ENCODE assay signal across 11 cellular contexts in genomic region chr16:75761111-75761510, GRCh38. TPM values are rescaled to one million over a fixed set of nuclear protein-coding genes. Genes with fewer than 3 reads are reported as not detected.
DNase-seq lines count a peak whose midpoint lies in the region; ATAC-seq and FAIRE-seq lines count a peak whose summit lies in the region.
"Had no signal": no experiment of that assay in that cellular context is flagged by ENCODE, and none has a peak within 500 bp of the region (broad histone marks: within the 10 kb centered on the region; RNA-seq: fewer than 3 reads in every experiment).

No MANE protein-coding gene starts in this region.

- peak overlapping the region; percentile 74 for H3K4me3 ChIP-seq in CD4-positive, CD25-positive, alpha-beta regulatory T cell (ENCODE audit: low read depth, low read length)
- H3K4me3 ChIP-seq: esophagus muscularis mucosa had no signal

- ATAC-seq in CD4-positive, CD25-positive, alpha-beta regulatory T cell (ENCODE audit: low read depth in 2 of 2) = no peak
- peak; percentile 9 for ATAC-seq in HG02943 (IDR thresholded peaks at IDR 0.05; ENCODE audit: low read depth, unreplicated experiment)

- peak overlapping the region; percentile 39 to 88 (median 77) for H3K27ac Mint-ChIP-seq in CD4-positive, CD25-positive, alpha-beta regulatory T cell

- peak in 2 of 3 donors; percentile 3 to 11 for DNase-seq in CD4-positive, CD25-positive, alpha-beta regulatory T cell
- DNase-seq in GM19239 (ENCODE audit: insufficient read length, low spot score) (no peak), SK-N-DZ (ENCODE audit: low spot score) (peak; percentile 31), NCI-H2227 treated with DMSO at 0.1 percent for 48 hours (lab: John Stamatoyannopoulos, UW) (no peak), RCC 7860 (ENCODE audit: low spot score) (no peak), activated gamma-delta T cell treated with Interleukin-2 at 50 U/mL for 16 hours (no peak)
- no peak for DNase-seq in activated CD4-positive, alpha-beta T cell treated with anti-CD3 and anti-CD28 coated beads, Interleukin-2, amount 50 U/mL, for 1 hour
- DNase-seq: NCI-H1694 treated with DMSO at 0.1 percent for 48 hours had no signal

- H3K36me3 ChIP-seq in CD4-positive, CD25-positive, alpha-beta regulatory T cell (ENCODE audit: control insufficient read depth, insufficient read depth, low read length) = no peaks in the 10 kb centered on the region
- H3K36me3 ChIP-seq: esophagus muscularis mucosa had no signal

- no peaks in the 10 kb centered on the region for H3K36me3 Mint-ChIP-seq in CD4-positive, CD25-positive, alpha-beta regulatory T cell

- H3K27ac ChIP-seq in CD4-positive, CD25-positive, alpha-beta regulatory T cell (ENCODE audit: insufficient read depth, low read length, poor library complexity, severe bottlenecking) = no peak overlapping the region
- H3K27ac ChIP-seq: esophagus muscularis mucosa had no signal

- H3K9me3 ChIP-seq in CD4-positive, CD25-positive, alpha-beta regulatory T cell (ENCODE audit: control insufficient read depth in 2 of 2, low read length in 2 of 2) = no peaks in the 10 kb centered on the region
- H3K9me3 ChIP-seq: esophagus muscularis mucosa had no signal

- peak overlapping the region; percentile 21 to 52 (median 46) for H3K4me3 Mint-ChIP-seq in CD4-positive, CD25-positive, alpha-beta regulatory T cell

- H3K9me3 Mint-ChIP-seq in CD4-positive, CD25-positive, alpha-beta regulatory T cell = no peaks in the 10 kb centered on the region

- no peaks in the 10 kb centered on the region for H3K27me3 ChIP-seq in CD4-positive, CD25-positive, alpha-beta regulatory T cell (ENCODE audit: control insufficient read depth, insufficient read depth, low read length)
- H3K27me3 ChIP-seq: esophagus muscularis mucosa had no signal

- peaks cover 5 to 20% (median 17%) of the 10 kb centered on the region in 4 donors for H3K4me1 Mint-ChIP-seq in CD4-positive, CD25-positive, alpha-beta regulatory T cell

- peaks cover 6% of the 10 kb centered on the region for H3K4me1 ChIP-seq in CD4-positive, CD25-positive, alpha-beta regulatory T cell (ENCODE audit: control insufficient read depth, insufficient read depth, low read length, poor library complexity, severe bottlenecking)

- no peaks in the 10 kb centered on the region for H3K27me3 Mint-ChIP-seq in CD4-positive, CD25-positive, alpha-beta regulatory T cell

- FAIRE-seq in GM19239 (lab: Jason Lieb, UNC) = peak; percentile 69
- no peak for FAIRE-seq in RCC 7860 (lab: Jason Lieb, UNC)

RNA-seq across cellular contexts. Expression of gene CPHXL, which starts 34.8 kb away (rescaled TPM):
- total RNA-seq in CD4-positive, CD25-positive, alpha-beta regulatory T cell = not detected
- not detected for polyA plus RNA-seq in CD4-positive, CD25-positive, alpha-beta regulatory T cell
- polyA plus RNA-seq in SK-N-DZ (2014; cell fraction: cytosol; rRNA removed) = not detected in 2 replicates
- not detected in 2 replicates for polyA plus RNA-seq in SK-N-DZ (2014; cell fraction: nucleus; rRNA removed)
- total RNA-seq: esophagus muscularis mucosa, mesenteric fat pad had no signal

RNA-seq across cellular contexts. Expression of gene DUXB, which starts 59.9 kb away (rescaled TPM):
- total RNA-seq in CD4-positive, CD25-positive, alpha-beta regulatory T cell = not detected
- not detected for polyA plus RNA-seq in CD4-positive, CD25-positive, alpha-beta regulatory T cell
- not detected in 2 replicates for polyA plus RNA-seq in SK-N-DZ (2014; cell fraction: cytosol; rRNA removed)
- not detected in 2 replicates for polyA plus RNA-seq in SK-N-DZ (2014; cell fraction: nucleus; rRNA removed)
- total RNA-seq: esophagus muscularis mucosa, mesenteric fat pad had no signal

Comparison
In these comparisons a context has a peak if more than half of its experiments do, and no peak if none do; other contexts are left out.
1. DNase-seq: peak in CD4-positive, CD25-positive, alpha-beta regulatory T cell (2 of 3) and SK-N-DZ (single experiment); none in GM19239 (single experiment), NCI-H2227 treated with DMSO at 0.1 percent for 48 hours (single experiment), RCC 7860 (single experiment), activated gamma-delta T cell treated with Interleukin-2 at 50 U/mL for 16 hours (single experiment) and activated CD4-positive, alpha-beta T cell treated with anti-CD3 and anti-CD28 coated beads, Interleukin-2, amount 50 U/mL, for 1 hour (single experiment).